ENCODE assay signal across 23 cellular contexts in genomic region chr19:39607561-39607960, GRCh38. TPM values are rescaled to one million over a fixed set of nuclear protein-coding genes. Genes with fewer than 3 reads are reported as not detected.
DNase-seq lines count a peak whose midpoint lies in the region; ATAC-seq, FAIRE-seq and TF ChIP-seq lines count a peak whose summit lies in the region.
"Had no signal": no experiment of that assay in that cellular context is flagged by ENCODE, and none has a peak within 500 bp of the region (broad histone marks: within the 10 kb centered on the region; RNA-seq: fewer than 3 reads in every experiment).

No MANE protein-coding gene starts in this region.

- intact Hi-C loops in activated naive CD4-positive, alpha-beta T cell treated with anti-CD3 and anti-CD28 coated beads for 36 hours (cut with micrococcal nuclease), result no loop called here

- H3K36me3 ChIP-seq in GM23338 (ENCODE audit: insufficient read depth) (no peaks in the 10 kb centered on the region), trophoblast cell (ENCODE audit: control insufficient read depth in 1 of 2, insufficient read depth in 2 of 2, low read length in 2 of 2) (no peaks in the 10 kb centered on the region)
- H3K36me3 ChIP-seq: BE2C; BLaER1 treated with 17β-estradiol and CSF1 and Interleukin-3, amounts not matched to agents 10 nM and 100 nM had no signal

- WGBS in A549 (ENCODE audit: missing lambda C conversion rate), result 27% methylated on average over 6 of the region's 6 CpGs
- WGBS in trophoblast cell (ENCODE audit: extremely low coverage, insufficient coverage, insufficient read length), result no CpG with 5 or more reads among the region's 6 CpGs

- CTCF ChIA-PET in A549 (lab: Yijun Ruan, JAX), result no interaction called here
- CTCF ChIA-PET in activated naive CD4-positive, alpha-beta T cell treated with anti-CD3 and anti-CD28 coated beads for 36 hours (lab: Charles Lee), result no interaction called here
- CTCF ChIA-PET in activated naive CD4-positive, alpha-beta T cell treated with anti-CD3 and anti-CD28 coated beads, Interleukin-2, amount 10 ng/mL, durations not matched to agents 7 days and 5 days (lab: Charles Lee), result no interaction called here

- no peaks in the 10 kb centered on the region; the same call in 2 of the 3 replicates for H3K36me3 Mint-ChIP-seq in GM23338 (ENCODE audit: low read depth)
- no peaks in the 10 kb centered on the region for H3K36me3 Mint-ChIP-seq in activated naive CD4-positive, alpha-beta T cell treated with anti-CD3 and anti-CD28 coated beads for 36 hours (ENCODE audit: low read depth)
- H3K36me3 Mint-ChIP-seq in activated naive CD4-positive, alpha-beta T cell treated with anti-CD3 and anti-CD28 coated beads, Interleukin-2, amount 10 ng/mL, durations not matched to agents 7 days and 5 days, result no peaks in the 10 kb centered on the region
- H3K36me3 Mint-ChIP-seq: CD8-positive, alpha-beta T cell had no signal

- H3K14ac ChIP-seq in trophoblast cell (ENCODE audit: low read length), result no peak overlapping the region

- TF ChIP-seq RAD21 in A549 (conservative IDR thresholded peaks at IDR 0.05 in 1 of 2, IDR thresholded peaks at IDR 0.05 in 1 of 2), result no peak

- H3K9me3 Mint-ChIP-seq in GM23338, result peaks cover 8% of the 10 kb centered on the region
- peaks cover 1% of the 10 kb centered on the region for H3K9me3 Mint-ChIP-seq in activated naive CD4-positive, alpha-beta T cell treated with anti-CD3 and anti-CD28 coated beads for 36 hours
- peaks cover 2% of the 10 kb centered on the region for H3K9me3 Mint-ChIP-seq in activated naive CD4-positive, alpha-beta T cell treated with anti-CD3 and anti-CD28 coated beads, Interleukin-2, amount 10 ng/mL, durations not matched to agents 7 days and 5 days
- H3K9me3 Mint-ChIP-seq: CD4-positive, alpha-beta T cell; CD8-positive, alpha-beta T cell had no signal

- H3K18ac ChIP-seq in trophoblast cell (ENCODE audit: low read length), result no peak overlapping the region

- H3K27ac Mint-ChIP-seq in GM23338, result no peak overlapping the region
- H3K27ac Mint-ChIP-seq in activated naive CD4-positive, alpha-beta T cell treated with anti-CD3 and anti-CD28 coated beads for 36 hours, result no peak overlapping the region
- no peak overlapping the region for H3K27ac Mint-ChIP-seq in activated naive CD4-positive, alpha-beta T cell treated with anti-CD3 and anti-CD28 coated beads, Interleukin-2, amount 10 ng/mL, durations not matched to agents 7 days and 5 days
- H3K27ac Mint-ChIP-seq: CD4-positive, alpha-beta T cell; CD8-positive, alpha-beta T cell had no signal

- H3K27me3 Mint-ChIP-seq in GM23338 (ENCODE audit: insufficient read depth, low read depth, poor library complexity), result peaks cover 6% of the 10 kb centered on the region
- H3K27me3 Mint-ChIP-seq in activated naive CD4-positive, alpha-beta T cell treated with anti-CD3 and anti-CD28 coated beads for 36 hours (ENCODE audit: low read depth), result no peaks in the 10 kb centered on the region
- H3K27me3 Mint-ChIP-seq in activated naive CD4-positive, alpha-beta T cell treated with anti-CD3 and anti-CD28 coated beads, Interleukin-2, amount 10 ng/mL, durations not matched to agents 7 days and 5 days, result peaks cover 5% of the 10 kb centered on the region

- FAIRE-seq in A549 (lab: Jason Lieb, UNC), result peak; percentile 74
- FAIRE-seq: D721Med, G401.6, GM12891, GM19239 had no signal

- no peak for TF ChIP-seq EP300 in A549 (IDR thresholded peaks at IDR 0.05)

- no peaks in the 10 kb centered on the region for H3K79me2 ChIP-seq in GM23338 (replicated peaks; ENCODE audit: insufficient read depth)
- H3K79me2 ChIP-seq in trophoblast cell (ENCODE audit: control insufficient read depth, insufficient read depth, low read length, poor library complexity), result no peaks in the 10 kb centered on the region

- no peak overlapping the region for H3K23ac ChIP-seq in trophoblast cell (ENCODE audit: low read length)

- H3K4me3 ChIP-seq in A549, result no peak overlapping the region
- H3K4me3 ChIP-seq in GM23338, result no peak overlapping the region
- no peak overlapping the region for H3K4me3 ChIP-seq in trophoblast cell (ENCODE audit: low read depth, low read length)
- H3K4me3 ChIP-seq: BLaER1 treated with 17β-estradiol and CSF1 and Interleukin-3, amounts not matched to agents 10 nM and 100 nM had no signal

- no peak overlapping the region for H4K8ac ChIP-seq in trophoblast cell (ENCODE audit: low read depth, low read length)

- H3K27me3 ChIP-seq in GM23338 (ENCODE audit: insufficient read depth), result no peaks in the 10 kb centered on the region
- no peaks in the 10 kb centered on the region for H3K27me3 ChIP-seq in trophoblast cell (ENCODE audit: insufficient read depth, low read length)
- H3K27me3 ChIP-seq: BLaER1 treated with 17β-estradiol and CSF1 and Interleukin-3, amounts not matched to agents 10 nM and 100 nM had no signal

- DNase-seq in A549 (ENCODE audit: low read depth in 1 of 2, low spot score in 1 of 2) (no peak), GM23338 (ENCODE audit: low spot score) (no peak), trophoblast cell (peak; percentile 76 to 98)
- no peak for DNase-seq in activated naive CD4-positive, alpha-beta T cell treated with anti-CD3 and anti-CD28 coated beads for 36 hours
- no peak for DNase-seq in activated naive CD4-positive, alpha-beta T cell treated with anti-CD3 and anti-CD28 coated beads, Interleukin-2, amount 10 ng/mL, durations not matched to agents 7 days and 5 days
- DNase-seq: ACHN; BE2C; Caco-2; Calu3; CD4-positive, alpha-beta T cell; CD8-positive, alpha-beta T cell; DMS79 treated with DMSO at 0.1 percent for 48 hours; GF-D8 had no signal

- H3K4me2 ChIP-seq in A549 (no peak overlapping the region), GM23338 (no peak overlapping the region), trophoblast cell (ENCODE audit: low read length) (no peak overlapping the region)

- H3K4me1 Mint-ChIP-seq in GM23338, result peaks cover 9% of the 10 kb centered on the region
- H3K4me1 Mint-ChIP-seq in activated naive CD4-positive, alpha-beta T cell treated with anti-CD3 and anti-CD28 coated beads for 36 hours (ENCODE audit: low read depth), result no peaks in the 10 kb centered on the region
- H3K4me1 Mint-ChIP-seq in activated naive CD4-positive, alpha-beta T cell treated with anti-CD3 and anti-CD28 coated beads, Interleukin-2, amount 10 ng/mL, durations not matched to agents 7 days and 5 days, result no peaks in the 10 kb centered on the region

- H3K9me3 ChIP-seq in A549 (no peaks in the 10 kb centered on the region; the same call in 2 of the 3 replicates), trophoblast cell (ENCODE audit: insufficient read depth, low read depth, low read length) (no peaks in the 10 kb centered on the region)
- H3K9me3 ChIP-seq: BE2C, Caco-2 had no signal

- 0 out of 2 replicates have a peak overlapping the region, but pooled peaks have one; percentile 25 for H2AFZ ChIP-seq in GM23338
- no peak overlapping the region for H2AFZ ChIP-seq in trophoblast cell (ENCODE audit: insufficient read depth, low read length, poor library complexity)

- H4K91ac ChIP-seq in trophoblast cell (ENCODE audit: low read depth, low read length), result no peak overlapping the region

- H3F3A ChIP-seq in GM23338 (replicated peaks; ENCODE audit: low read depth), result no peaks in the 10 kb centered on the region

- no peak overlapping the region for H4K12ac ChIP-seq in trophoblast cell (ENCODE audit: low read depth, low read length)

- H3K4ac ChIP-seq in trophoblast cell (ENCODE audit: low read depth, low read length), result no peak overlapping the region

- H2AK5ac ChIP-seq in trophoblast cell (ENCODE audit: low read length), result no peak overlapping the region

- no peak for TF ChIP-seq POLR2A in A549 (IDR thresholded peaks at IDR 0.05; ENCODE audit: low read length)

- POLR2A ChIA-PET in A549 (lab: Yijun Ruan, JAX), result no interaction called here

- H3K4me1 ChIP-seq in A549 (no peaks in the 10 kb centered on the region), GM23338 (ENCODE audit: insufficient read depth) (0 out of 2 replicates have a peak, but pooled peaks cover 11% of the 10 kb centered on the region), trophoblast cell (ENCODE audit: control insufficient read depth in 1 of 2, insufficient read depth in 2 of 2, low read length in 2 of 2) (no peaks in the 10 kb centered on the region)
- H3K4me1 ChIP-seq: BE2C, Caco-2 had no signal

- TF ChIP-seq CTCF in A549 (IDR thresholded peaks at IDR 0.05) (no peak), GM23338 (conservative IDR thresholded peaks at IDR 0.05; ENCODE audit: low read depth in 2 of 2) (no peak)

- 0 out of 2 replicates have a peak, but pooled peaks cover 8% of the 10 kb centered on the region for H3K9me2 ChIP-seq in GM23338 (ENCODE audit: insufficient read depth)

- H2BK5ac ChIP-seq in trophoblast cell (ENCODE audit: low read depth, low read length, poor library complexity), result no peak overlapping the region

- no peak overlapping the region for H3K4me3 Mint-ChIP-seq in GM23338
- H3K4me3 Mint-ChIP-seq in activated naive CD4-positive, alpha-beta T cell treated with anti-CD3 and anti-CD28 coated beads for 36 hours, result no peak overlapping the region
- H3K4me3 Mint-ChIP-seq in activated naive CD4-positive, alpha-beta T cell treated with anti-CD3 and anti-CD28 coated beads, Interleukin-2, amount 10 ng/mL, durations not matched to agents 7 days and 5 days, result no peak overlapping the region
- H3K4me3 Mint-ChIP-seq: CD4-positive, alpha-beta T cell; CD8-positive, alpha-beta T cell had no signal

- H3K27ac ChIP-seq in A549 (no peak overlapping the region), GM23338 (ENCODE audit: low read depth) (no peak overlapping the region), trophoblast cell (ENCODE audit: low read depth, low read length) (no peak overlapping the region)
- H3K27ac ChIP-seq: 22Rv1; BLaER1 treated with 17β-estradiol and CSF1 and Interleukin-3, amounts not matched to agents 10 nM and 100 nM; C4-2B had no signal

- no peak overlapping the region for H2BK120ac ChIP-seq in trophoblast cell (ENCODE audit: insufficient read depth, low read length, poor library complexity)

- no peaks in the 10 kb centered on the region for H4K20me1 ChIP-seq in GM23338 (replicated peaks; ENCODE audit: insufficient read depth)
- H4K20me1 ChIP-seq: BLaER1 treated with 17β-estradiol and CSF1 and Interleukin-3, amounts not matched to agents 10 nM and 100 nM had no signal

- no peak overlapping the region for H2BK12ac ChIP-seq in trophoblast cell (ENCODE audit: low read length)

- H3K79me1 ChIP-seq in trophoblast cell (ENCODE audit: low read length), result no peaks in the 10 kb centered on the region

- no peak overlapping the region for H3K9ac ChIP-seq in trophoblast cell (ENCODE audit: low read length)
- H3K9ac ChIP-seq: BLaER1 treated with 17β-estradiol and CSF1 and Interleukin-3, amounts not matched to agents 10 nM and 100 nM had no signal

- ATAC-seq in A549 (no peak; a peak in 1 of 6 replicates), GM23338 (no peak; the same call in 2 of the 3 replicates)
- ATAC-seq: CD8-positive, alpha-beta T cell had no signal

RNA-seq across cellular contexts. Expression of gene LGALS13, which starts 5.2 kb away (rescaled TPM):
- polyA plus RNA-seq in A549 (2011; rRNA removed) (not detected in 2 replicates), A549 (2017; fragmentation: RNase III; extraction: RNeasy Plus Mini Kit Qiagen cat#74134 plus additional on column Dnase treatment) (not detected in 3 replicates), GM23338 (2016; fragmentation: Nextera tagmentation; extraction: Ambion mirVana) (not detected in 2 replicates)
- not detected in 2 replicates for polyA plus RNA-seq in A549 (2012; cell fraction: cytosol; rRNA removed)
- not detected in 2 replicates for polyA plus RNA-seq in A549 (2012; cell fraction: nucleus; rRNA removed)
- not detected in 2 replicates for polyA minus RNA-seq in A549 (2011; rRNA and poly(A)+ RNA removed)
- total RNA-seq in GM23338 (2014; rRNA removed; shearing (Covaris generic)), result not detected in 2 replicates
- polyA plus RNA-seq in trophoblast cell (2013), result 10.9 and 11.7 TPM in 2 replicates
- not detected for total RNA-seq in activated naive CD4-positive, alpha-beta T cell treated with anti-CD3 and anti-CD28 coated beads for 36 hours
- total RNA-seq: A172; A673; Caco-2; Calu3; CD4-positive, alpha-beta T cell; CD8-positive, alpha-beta T cell had no signal
- polyA plus RNA-seq: AG04450 had no signal

RNA-seq across cellular contexts. Expression of gene LGALS16, which starts 48.2 kb away (rescaled TPM):
- polyA plus RNA-seq in A549 (2011; rRNA removed), result not detected in 2 replicates
- polyA plus RNA-seq in A549 (2012; cell fraction: cytosol; rRNA removed), result not detected in 2 replicates
- not detected in 2 replicates for polyA plus RNA-seq in A549 (2012; cell fraction: nucleus; rRNA removed)
- polyA plus RNA-seq in A549 (2017; fragmentation: RNase III; extraction: RNeasy Plus Mini Kit Qiagen cat#74134 plus additional on column Dnase treatment), result not detected in 3 replicates
- polyA minus RNA-seq in A549 (2011; rRNA and poly(A)+ RNA removed), result not detected in 2 replicates
- not detected in 2 replicates for total RNA-seq in GM23338 (2014; rRNA removed; shearing (Covaris generic))
- polyA plus RNA-seq in GM23338 (2016; fragmentation: Nextera tagmentation; extraction: Ambion mirVana), result not detected in 2 replicates
- 255 and 289 TPM in 2 replicates for polyA plus RNA-seq in trophoblast cell (2013)
- total RNA-seq in activated naive CD4-positive, alpha-beta T cell treated with anti-CD3 and anti-CD28 coated beads for 36 hours, result not detected
- total RNA-seq: A172; A673; Caco-2; Calu3; CD4-positive, alpha-beta T cell; CD8-positive, alpha-beta T cell had no signal
- polyA plus RNA-seq: AG04450 had no signal

Comparison
In these comparisons a context has a peak if more than half of its experiments do, and no peak if none do; other contexts are left out.
1. DNase-seq: peak in trophoblast cell (2 of 2); none in A549 (0 of 2), GM23338 (single experiment), activated naive CD4-positive, alpha-beta T cell treated with anti-CD3 and anti-CD28 coated beads for 36 hours (single experiment) and activated naive CD4-positive, alpha-beta T cell treated with anti-CD3 and anti-CD28 coated beads, Interleukin-2, amount 10 ng/mL, durations not matched to agents 7 days and 5 days (single experiment).